In genomic region chr12:105426766-105427165, GRCh38 we compare ENCODE assay signal across 22 cellular contexts.
A peak's percentile ranks its signal among the peaks of the same experiment; 100 is the strongest.
DNase-seq lines count a peak whose midpoint lies in the region; ATAC-seq, FAIRE-seq and TF ChIP-seq lines count a peak whose summit lies in the region.
"Had no signal": no experiment of that assay in that cellular context is flagged by ENCODE, and none has a peak within 500 bp of the region (broad histone marks: within the 10 kb centered on the region; RNA-seq: fewer than 3 reads in every experiment).

No MANE protein-coding gene starts in this region.

- BruUV-seq in HepG2 (replicated peaks; lab: Mats Ljungman, UMichigan), result no TSS peak

- H4K20me1 ChIP-seq in HepG2 (ENCODE audit: insufficient read depth, low read length), result no peaks in the 10 kb centered on the region
- H4K20me1 ChIP-seq: BLaER1 had no signal

- no peak overlapping the region for H2AFZ ChIP-seq in HepG2 (ENCODE audit: low read length)

- H3K9ac ChIP-seq in endodermal cell (ENCODE audit: extremely low read depth, low read length, poor library complexity, severe bottlenecking), result no peak overlapping the region
- H3K9ac ChIP-seq in HepG2 (ENCODE audit: insufficient read depth, low read depth, low read length), result no peak overlapping the region
- H3K9ac ChIP-seq: BLaER1 had no signal

- intact Hi-C loops in HepG2 (cut with micrococcal nuclease; ENCODE audit: unreplicated experiment), result loop anchor here (10.0 kb wide), 1 partner anchor 918 kb away; no protein-coding TSS in a partner anchor

- TF ChIP-seq EP300 in HepG2 (IDR thresholded peaks at IDR 0.05; ENCODE audit: low read depth in 2 of 2, low read length in 2 of 2) (no peak), HepG2 (CRISPR knock-in tag; IDR thresholded peaks at IDR 0.05; ENCODE audit: borderline replicate concordance) (no peak)

- H3K27me3 ChIP-seq in endodermal cell (ENCODE audit: control insufficient read depth, insufficient read depth, low read length, poor library complexity, severe bottlenecking) (no peaks in the 10 kb centered on the region), HepG2 (ENCODE audit: control insufficient read depth in 1 of 2, insufficient read depth in 2 of 2, low read length in 2 of 2) (no peaks in the 10 kb centered on the region)
- H3K27me3 ChIP-seq: BLaER1 had no signal

- H3K36me3 ChIP-seq in endodermal cell (ENCODE audit: control insufficient read depth, insufficient read depth, low read length) (no peaks in the 10 kb centered on the region), HepG2 (replicated peaks in 1 of 2; ENCODE audit: control insufficient read depth in 1 of 2, insufficient read depth in 2 of 2, low read length in 2 of 2) (no peaks in the 10 kb centered on the region)
- H3K36me3 ChIP-seq: BLaER1 had no signal

- POLR2A ChIA-PET in HepG2 (lab: Yijun Ruan, JAX), result no interaction called here

- H3K27me3 Mint-ChIP-seq in endodermal cell (ENCODE audit: insufficient read depth), result peaks cover 1% of the 10 kb centered on the region

- H3K4me3 ChIP-seq in endodermal cell (ENCODE audit: low read length) (peak overlapping the region; percentile 41), HepG2 (replicated peaks in 1 of 3; ENCODE audit: insufficient read depth in 1 of 3, low read depth in 2 of 3, low read length in 3 of 3) (no peak overlapping the region)
- H3K4me3 ChIP-seq: BLaER1, GM12878 had no signal

- no peaks in the 10 kb centered on the region for H3K36me3 Mint-ChIP-seq in endodermal cell (ENCODE audit: low read depth)
- H3K36me3 Mint-ChIP-seq: CD14-positive monocyte; CD4-positive, alpha-beta memory T cell had no signal

- no peak overlapping the region for H3K27ac ChIP-seq in endodermal cell (ENCODE audit: low read depth, low read length)
- no peak overlapping the region for H3K27ac ChIP-seq in HepG2 (ENCODE audit: extremely low read length, insufficient read depth, low read length)
- H3K27ac ChIP-seq: BLaER1 had no signal

- no peak overlapping the region for H3K4me3 Mint-ChIP-seq in endodermal cell
- H3K4me3 Mint-ChIP-seq: CD14-positive monocyte; CD4-positive, alpha-beta memory T cell; HFFc6; IgD-negative memory B cell had no signal

- CTCF ChIA-PET in HepG2 (lab: Yijun Ruan, JAX; ENCODE audit: low intra/inter-chr PET ratio, low total read pairs), result no interaction called here

- TF ChIP-seq CTCF in endodermal cell (conservative IDR thresholded peaks at IDR 0.05) (no peak), HepG2 (CRISPR knock-in tag; IDR thresholded peaks at IDR 0.05) (no peak)

- peaks cover 30% of the 10 kb centered on the region for H3K4me1 Mint-ChIP-seq in endodermal cell
- H3K4me1 Mint-ChIP-seq: CD14-positive monocyte; CD4-positive, alpha-beta memory T cell; IgD-negative memory B cell had no signal

- in situ Hi-C loops in HepG2 (cut with HindIII; ENCODE audit: extremely low pct_ligation_motif_present, low pct_unique_long_range_greater_than_20kb), result loop anchor here (10.0 kb wide), 2 partner anchors 718 to 798 kb away; no protein-coding TSS in a partner anchor

- no peak for TF ChIP-seq RAD21 in HepG2 (CRISPR knock-in tag; IDR thresholded peaks at IDR 0.05)

- peak overlapping the region; percentile 1; the same call in 1 of the 2 replicates for H3K4me2 ChIP-seq in HepG2 (ENCODE audit: low read depth, low read length)
- H3K4me2 ChIP-seq: BLaER1 had no signal

- H3K9me3 ChIP-seq in endodermal cell (ENCODE audit: control insufficient read depth, low read length) (no peaks in the 10 kb centered on the region), HepG2 (ENCODE audit: low read length) (no peaks in the 10 kb centered on the region)
- H3K9me3 ChIP-seq: BLaER1 had no signal

- H3K79me2 ChIP-seq in HepG2 (ENCODE audit: insufficient read depth, low read length), result no peaks in the 10 kb centered on the region

- no peak for TF ChIP-seq POLR2A in HepG2 (IDR thresholded peaks at IDR 0.05; ENCODE audit: insufficient read depth in 1 of 2, low read depth in 2 of 2, low read length in 2 of 2)

- H3K27ac Mint-ChIP-seq in endodermal cell, result no peak overlapping the region
- H3K27ac Mint-ChIP-seq: CD14-positive monocyte; CD4-positive, alpha-beta memory T cell; HFFc6; IgD-negative memory B cell had no signal

- peak; percentile 48; the same call in 2 of the 3 replicates for ATAC-seq in HepG2
- ATAC-seq in HG03520 (IDR thresholded peaks at IDR 0.05; ENCODE audit: unreplicated experiment), result no peak
- no peak for ATAC-seq in GM18873 (IDR thresholded peaks at IDR 0.05; ENCODE audit: low FRiP score, unreplicated experiment)
- ATAC-seq in HG03175 (IDR thresholded peaks at IDR 0.05; ENCODE audit: unreplicated experiment), result no peak
- ATAC-seq: GM12878, HCT116 had no signal

- H3K4me1 ChIP-seq in endodermal cell (ENCODE audit: control insufficient read depth, insufficient read depth, low read length) (peaks cover 18% of the 10 kb centered on the region), HepG2 (ENCODE audit: insufficient read depth, low read length) (no peaks in the 10 kb centered on the region)
- H3K4me1 ChIP-seq: BLaER1 had no signal

- WGBS in endodermal cell (ENCODE audit: insufficient coverage in 1 of 2, insufficient read length in 1 of 2), 2 experiments, result 73% methylated on average over 1 of the region's 3 CpGs; no CpG with 5 or more reads in 1 of the 2 experiments
- 0% methylated on average over 3 of the region's 3 CpGs for WGBS in HepG2 (ENCODE audit: low lambda C conversion rate)

- H3K9me3 Mint-ChIP-seq in endodermal cell, result no peaks in the 10 kb centered on the region
- H3K9me3 Mint-ChIP-seq: CD4-positive, alpha-beta memory T cell; HFFc6; IgD-negative memory B cell had no signal

- peak; percentile 18 for FAIRE-seq in HepG2 (lab: Jason Lieb, UNC)
- FAIRE-seq: GM12878 had no signal

- DNase-seq in DMS53 treated with DMSO at 0.1 percent for 48 hours (lab: John Stamatoyannopoulos, UW; ENCODE audit: unreplicated experiment) (peak; percentile 25), endodermal cell (no peak), HepG2 (ENCODE audit: low spot score) (no peak), renal cortical epithelial cell (ENCODE audit: low read depth) (peak; percentile 9)
- no peak for DNase-seq in activated CD4-positive, CD25-positive, alpha-beta regulatory T cell treated with anti-CD3 and anti-CD28 coated beads, Interleukin-2, amount 50 U/mL, for 72 hours
- DNase-seq: 8988T; CD4-positive, alpha-beta memory T cell; DMS153; DND-41; EL; GOT3; H7; HFFc6; KBM-7 had no signal

TF ChIP-seq in HepG2, 621 proteins besides CTCF, POLR2A, EP300 and RAD21:
- TF ChIP-seq CBFB (CRISPR knock-in tag; IDR thresholded peaks at IDR 0.05) (no peak), AGO1 (IDR thresholded peaks at IDR 0.05; ENCODE audit: low read depth, low read length, poor library complexity, severe bottlenecking) (no peak), BHLHE40 (IDR thresholded peaks at IDR 0.05; ENCODE audit: low read length) (no peak), MIXL1 (CRISPR knock-in tag; IDR thresholded peaks at IDR 0.05) (no peak)
- TF ChIP-seq, protein P1, sequence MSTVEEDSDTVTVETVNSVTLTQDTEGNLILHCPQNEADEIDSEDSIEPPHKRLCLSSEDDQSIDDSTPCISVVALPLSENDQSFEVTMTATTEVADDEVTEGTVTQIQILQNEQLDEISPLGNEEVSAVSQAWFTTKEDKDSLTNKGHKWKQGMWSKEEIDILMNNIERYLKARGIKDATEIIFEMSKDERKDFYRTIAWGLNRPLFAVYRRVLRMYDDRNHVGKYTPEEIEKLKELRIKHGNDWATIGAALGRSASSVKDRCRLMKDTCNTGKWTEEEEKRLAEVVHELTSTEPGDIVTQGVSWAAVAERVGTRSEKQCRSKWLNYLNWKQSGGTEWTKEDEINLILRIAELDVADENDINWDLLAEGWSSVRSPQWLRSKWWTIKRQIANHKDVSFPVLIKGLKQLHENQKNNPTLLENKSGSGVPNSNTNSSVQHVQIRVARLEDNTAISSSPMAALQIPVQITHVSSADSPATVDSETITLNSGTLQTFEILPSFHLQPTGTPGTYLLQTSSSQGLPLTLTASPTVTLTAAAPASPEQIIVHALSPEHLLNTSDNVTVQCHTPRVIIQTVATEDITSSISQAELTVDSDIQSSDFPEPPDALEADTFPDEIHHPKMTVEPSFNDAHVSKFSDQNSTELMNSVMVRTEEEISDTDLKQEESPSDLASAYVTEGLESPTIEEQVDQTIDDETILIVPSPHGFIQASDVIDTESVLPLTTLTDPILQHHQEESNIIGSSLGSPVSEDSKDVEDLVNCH (CRISPR knock-in tag; IDR thresholded peaks at IDR 0.05), result no peak

Comparison
In these comparisons a context has a peak if more than half of its experiments do, and no peak if none do; other contexts are left out.
1. DNase-seq: peak in DMS53 treated with DMSO at 0.1 percent for 48 hours (single experiment) and renal cortical epithelial cell (single experiment); none in endodermal cell (single experiment), HepG2 (single experiment) and activated CD4-positive, CD25-positive, alpha-beta regulatory T cell treated with anti-CD3 and anti-CD28 coated beads, Interleukin-2, amount 50 U/mL, for 72 hours (single experiment).